Comparison of ENCODE assay signal across 8 cellular contexts in the genomic region with DNA sequence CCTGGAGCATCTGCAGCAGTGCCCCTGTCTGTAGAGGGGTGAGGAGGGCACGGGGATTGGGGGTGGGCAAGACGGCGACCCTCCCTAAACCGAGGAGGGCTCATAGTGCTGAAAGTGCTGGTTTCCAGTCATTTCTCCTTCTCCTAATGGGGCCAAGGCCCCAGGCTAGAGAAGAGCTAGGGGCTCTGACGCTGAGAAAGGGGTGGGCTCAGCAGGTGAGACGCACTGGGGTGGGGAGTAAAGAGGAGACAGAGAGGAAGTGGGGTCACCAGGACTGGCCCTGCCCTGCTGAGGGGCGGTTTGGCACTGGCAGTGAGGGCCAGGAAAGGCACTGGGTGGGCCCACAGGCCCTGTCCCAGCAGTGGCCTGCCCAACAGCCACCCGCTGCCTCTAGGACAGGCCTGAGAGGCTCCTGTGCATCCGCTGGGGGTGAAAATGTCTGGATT.
"Had no signal": no experiment of that assay in that cellular context is flagged by ENCODE, and none has a peak within 500 bp of the region (broad histone marks: within the 10 kb centered on the region; RNA-seq: fewer than 3 reads in every experiment).

No MANE protein-coding gene starts in this region.

- H3K9me3 Mint-ChIP-seq: activated naive CD4-positive, alpha-beta T cell treated with anti-CD3 and anti-CD28 coated beads, Interleukin-2, amount 50 U/mL, for 24 hours; stimulated activated effector memory CD8-positive, alpha-beta T cell treated with anti-CD3 and anti-CD28 coated beads, Interleukin-12 subunit alpha, Interleukin-12 subunit beta, amount 100 ng/mL, for 72 hours had no signal

- H3K4me3 Mint-ChIP-seq: activated naive CD4-positive, alpha-beta T cell treated with anti-CD3 and anti-CD28 coated beads, Interleukin-2, amount 50 U/mL, for 24 hours; stimulated activated effector memory CD8-positive, alpha-beta T cell treated with anti-CD3 and anti-CD28 coated beads, Interleukin-12 subunit alpha, Interleukin-12 subunit beta, amount 100 ng/mL, for 72 hours had no signal

- H3K27ac Mint-ChIP-seq: activated naive CD4-positive, alpha-beta T cell treated with anti-CD3 and anti-CD28 coated beads, Interleukin-2, amount 50 U/mL, for 24 hours; stimulated activated effector memory CD8-positive, alpha-beta T cell treated with anti-CD3 and anti-CD28 coated beads, Interleukin-12 subunit alpha, Interleukin-12 subunit beta, amount 100 ng/mL, for 72 hours had no signal

- DNase-seq: activated CD4-positive, CD25-positive, alpha-beta regulatory T cell treated with anti-CD3 and anti-CD28 coated beads, Interleukin-2, amount 50 U/mL, for 72 hours; effector CD4-positive, alpha-beta T cell; esophagus squamous epithelium; midbrain; T-helper 9 cell; thyroid gland had no signal

- H3K36me3 Mint-ChIP-seq: activated naive CD4-positive, alpha-beta T cell treated with anti-CD3 and anti-CD28 coated beads, Interleukin-2, amount 50 U/mL, for 24 hours had no signal

- ATAC-seq: stimulated activated effector memory CD8-positive, alpha-beta T cell treated with anti-CD3 and anti-CD28 coated beads, Interleukin-12 subunit alpha, Interleukin-12 subunit beta, amount 100 ng/mL, for 72 hours had no signal

- H3K27me3 Mint-ChIP-seq: activated naive CD4-positive, alpha-beta T cell treated with anti-CD3 and anti-CD28 coated beads, Interleukin-2, amount 50 U/mL, for 24 hours had no signal
